ENCODE assay signal across 2 cellular contexts in genomic region chr1:147492207-147492606, GRCh38.
TF ChIP-seq lines count a peak whose summit lies in the region.

No MANE protein-coding gene starts in this region.

TF ChIP-seq in liver, 16 proteins besides CTCF, POLR2A, EP300 and RAD21:
- TF ChIP-seq REST (IDR thresholded peaks at IDR 0.05) = no peak
- no peak for TF ChIP-seq FOXA2 (IDR thresholded peaks at IDR 0.05)
- TF ChIP-seq ZBTB33 (IDR thresholded peaks at IDR 0.05) = no peak

TF ChIP-seq in HepG2, 621 proteins besides CTCF, POLR2A, EP300 and RAD21:
- TF ChIP-seq BRCA1 (CRISPR knock-in tag; IDR thresholded peaks at IDR 0.05) (no peak), NCOA2 (CRISPR knock-in tag; IDR thresholded peaks at IDR 0.05) (no peak), ZNF703 (CRISPR knock-in tag; IDR thresholded peaks at IDR 0.05; ENCODE audit: borderline replicate concordance) (no peak), YEATS4 (CRISPR knock-in tag; IDR thresholded peaks at IDR 0.05; ENCODE audit: borderline replicate concordance) (no peak), NAIF1 (CRISPR knock-in tag; IDR thresholded peaks at IDR 0.05; ENCODE audit: borderline replicate concordance) (no peak), THAP8 (CRISPR knock-in tag; IDR thresholded peaks at IDR 0.05; ENCODE audit: borderline replicate concordance) (no peak), KDM3A (CRISPR knock-in tag; IDR thresholded peaks at IDR 0.05; ENCODE audit: low read depth) (no peak), EED (CRISPR knock-in tag; IDR thresholded peaks at IDR 0.05) (no peak), CCDC6 (CRISPR knock-in tag; IDR thresholded peaks at IDR 0.05) (no peak), ZNF124 (CRISPR knock-in tag; IDR thresholded peaks at IDR 0.05) (no peak), ZFP41 (CRISPR knock-in tag; IDR thresholded peaks at IDR 0.05; ENCODE audit: borderline replicate concordance) (no peak), HOXA3 (CRISPR knock-in tag; IDR thresholded peaks at IDR 0.05) (no peak), ZNF138 (CRISPR knock-in tag; IDR thresholded peaks at IDR 0.05; ENCODE audit: low read depth) (no peak), ZNF800 (CRISPR knock-in tag; IDR thresholded peaks at IDR 0.05) (no peak), NKX3-1 (CRISPR knock-in tag; IDR thresholded peaks at IDR 0.05) (no peak), CC2D1A (CRISPR knock-in tag; IDR thresholded peaks at IDR 0.05) (no peak), NCOR1 (IDR thresholded peaks at IDR 0.05; ENCODE audit: borderline replicate concordance, low read length) (no peak)
